Comparison of ENCODE assay signal across 10 cellular contexts in the genomic region with DNA sequence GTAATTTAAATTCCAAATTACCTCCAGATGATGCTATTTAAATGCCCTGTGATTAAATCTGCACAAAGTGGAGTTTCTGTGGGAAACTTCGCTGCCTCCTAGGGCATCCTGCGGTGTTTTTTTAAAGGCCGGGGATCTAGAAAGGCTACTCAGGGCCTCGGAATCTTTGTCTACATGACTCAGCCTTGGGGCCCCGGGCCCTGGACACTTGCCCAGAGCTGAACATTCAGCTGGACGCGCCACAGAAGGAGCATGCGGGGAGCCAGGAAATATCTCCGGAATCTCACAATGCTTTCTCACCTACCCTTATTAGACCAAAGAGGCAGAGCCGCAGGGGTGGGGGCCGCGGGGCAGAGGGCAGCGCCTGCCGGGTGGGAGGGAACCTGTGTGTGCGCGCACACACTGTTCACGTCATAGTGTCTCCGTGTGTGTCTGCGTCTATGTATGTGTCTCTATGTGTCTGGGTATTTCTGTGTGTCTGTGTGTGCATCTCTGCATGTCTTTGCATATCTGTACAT.
A peak's percentile ranks its signal among the peaks of the same experiment; 100 is the strongest.
DNase-seq lines count a peak whose midpoint lies in the region; ATAC-seq and TF ChIP-seq lines count a peak whose summit lies in the region.
"Had no signal": no experiment of that assay in that cellular context is flagged by ENCODE, and none has a peak within 500 bp of the region (broad histone marks: within the 10 kb centered on the region; RNA-seq: fewer than 3 reads in every experiment).

No MANE protein-coding gene starts in this region.

- H3K27ac ChIP-seq in H9 (ENCODE audit: insufficient read length, low read depth, low read length): no peak overlapping the region

- no CpG with 5 or more reads among the region's 19 CpGs for WGBS in H9 (ENCODE audit: extremely low coverage, insufficient read length, low lambda C conversion rate)

- no peak for TF ChIP-seq CTCF in H9 (conservative IDR thresholded peaks at IDR 0.05)

- H3K56ac ChIP-seq in H9 (ENCODE audit: insufficient read length, low read depth, low read length): no peak overlapping the region

- H3K4me1 ChIP-seq in H9 (ENCODE audit: insufficient read depth, low read length) (peaks cover 6% of the 10 kb centered on the region; the same call in 1 of the 2 replicates), skeletal muscle satellite cell (ENCODE audit: control insufficient read depth, insufficient read depth, low read length) (peaks cover 78% of the 10 kb centered on the region)

- H2BK120ac ChIP-seq in H9 (ENCODE audit: low read depth, low read length, poor library complexity, severe bottlenecking): no peak overlapping the region

- H4K5ac ChIP-seq in H9 (ENCODE audit: insufficient read length, low read depth, low read length): no peak overlapping the region

- H2BK15ac ChIP-seq in H9 (ENCODE audit: low read depth, low read length): no peak overlapping the region

- H3K79me1 ChIP-seq in H9 (ENCODE audit: insufficient read depth, low read depth, low read length, poor library complexity, severe bottlenecking): no peaks in the 10 kb centered on the region

- H3K27ac Mint-ChIP-seq in H9: peak overlapping the region; percentile 19 to 29 (median 24)
- no peak overlapping the region for H3K27ac Mint-ChIP-seq in effector memory CD8-positive, alpha-beta T cell
- H3K27ac Mint-ChIP-seq: activated naive CD8-positive, alpha-beta T cell had no signal

- H3K18ac ChIP-seq in H9 (ENCODE audit: insufficient read length, low read depth, low read length): peak overlapping the region; percentile 46

- no peaks in the 10 kb centered on the region for H3K9me3 ChIP-seq in H9 (ENCODE audit: control insufficient read depth, low read depth, low read length)
- no peaks in the 10 kb centered on the region for H3K9me3 ChIP-seq in skeletal muscle satellite cell (replicated peaks; ENCODE audit: low read length)
- H3K9me3 ChIP-seq: HAP-1 had no signal

- no peaks in the 10 kb centered on the region for H3K79me2 ChIP-seq in H9 (ENCODE audit: insufficient read depth, low read length)

- no peak overlapping the region for H3K4me3 Mint-ChIP-seq in H9
- no peak overlapping the region for H3K4me3 Mint-ChIP-seq in effector memory CD8-positive, alpha-beta T cell
- H3K4me3 Mint-ChIP-seq: activated naive CD8-positive, alpha-beta T cell had no signal

- H3K23ac ChIP-seq in H9 (ENCODE audit: insufficient read length, low read depth, low read length): no peak overlapping the region

- H2AFZ ChIP-seq in H9 (ENCODE audit: low read length): no peak overlapping the region

- no peak overlapping the region for H2BK12ac ChIP-seq in H9 (ENCODE audit: insufficient read length, low read depth, low read length)

- no peak overlapping the region for H3K4me2 ChIP-seq in H9 (ENCODE audit: insufficient read depth, insufficient read length, low read length)
- H3K4me2 ChIP-seq in skeletal muscle satellite cell (ENCODE audit: low read length): peak overlapping the region; percentile 59

- H3K36me3 Mint-ChIP-seq in H9 (ENCODE audit: insufficient read depth in 1 of 3, low read depth in 3 of 3): no peaks in the 10 kb centered on the region
- no peaks in the 10 kb centered on the region for H3K36me3 Mint-ChIP-seq in effector memory CD8-positive, alpha-beta T cell (ENCODE audit: insufficient read depth)
- H3K36me3 Mint-ChIP-seq: activated naive CD8-positive, alpha-beta T cell had no signal

- H4K20me1 ChIP-seq in H9 (ENCODE audit: control insufficient read depth, insufficient read depth, insufficient read length): no peaks in the 10 kb centered on the region

- no peak overlapping the region for H2AK5ac ChIP-seq in H9 (ENCODE audit: insufficient read length, low read length)

- H3K23me2 ChIP-seq in H9 (ENCODE audit: insufficient read length, low read depth, low read length, poor library complexity, severe bottlenecking): no peaks in the 10 kb centered on the region

- no peak overlapping the region for H3K4ac ChIP-seq in H9 (ENCODE audit: low read depth, low read length)

- ATAC-seq in GM18519 (IDR thresholded peaks at IDR 0.05; ENCODE audit: low FRiP score, unreplicated experiment) (no peak), GM18498 (IDR thresholded peaks at IDR 0.05; ENCODE audit: unreplicated experiment) (no peak)
- ATAC-seq in effector memory CD8-positive, alpha-beta T cell (replicated peaks): no peak

- no peaks in the 10 kb centered on the region; a peak in 2 of 5 replicates for H3K9me3 Mint-ChIP-seq in H9
- H3K9me3 Mint-ChIP-seq in effector memory CD8-positive, alpha-beta T cell: no peaks in the 10 kb centered on the region

- H2BK5ac ChIP-seq in H9 (ENCODE audit: insufficient read length, low read length): no peak overlapping the region

- no peak overlapping the region for H2BK20ac ChIP-seq in H9 (ENCODE audit: low read depth, low read length, poor library complexity, severe bottlenecking)

- no peak for DNase-seq in H9
- DNase-seq in astrocyte of the hippocampus (ENCODE audit: low read depth, low spot score): peak; percentile 100
- peak; percentile 94 for DNase-seq in hepatic stellate cell (ENCODE audit: low spot score)
- DNase-seq in effector memory CD8-positive, alpha-beta T cell: no peak
- no peak for DNase-seq in NCI-H1694 treated with DMSO at 0.1 percent for 48 hours (lab: John Stamatoyannopoulos, UW)

- H3K27me3 Mint-ChIP-seq in H9 (ENCODE audit: low read depth): peaks cover 3% of the 10 kb centered on the region; the same call in 1 of the 2 replicates
- H3K27me3 Mint-ChIP-seq in effector memory CD8-positive, alpha-beta T cell: peaks cover 26 to 52% of the 10 kb centered on the region in 2 donors

- peaks cover 48 to 54% of the 10 kb centered on the region in 2 experiments for H3K4me1 Mint-ChIP-seq in H9
- no peaks in the 10 kb centered on the region for H3K4me1 Mint-ChIP-seq in effector memory CD8-positive, alpha-beta T cell (ENCODE audit: low read depth in 2 of 2)

- H3K14ac ChIP-seq in H9 (ENCODE audit: insufficient read depth, low read length): no peak overlapping the region

- H4K8ac ChIP-seq in H9 (replicated peaks; ENCODE audit: insufficient read length, low read depth, low read length): no peak overlapping the region

- peak overlapping the region; percentile 37 for H3K4me3 ChIP-seq in skeletal muscle satellite cell (ENCODE audit: low read length)
- H3K4me3 ChIP-seq: HAP-1 had no signal

- H3K27me3 ChIP-seq in H9 (ENCODE audit: insufficient read depth, low read length): no peaks in the 10 kb centered on the region
- H3K27me3 ChIP-seq in skeletal muscle satellite cell (ENCODE audit: control insufficient read depth, insufficient read depth, low read length): no peaks in the 10 kb centered on the region

- H3K36me3 ChIP-seq in skeletal muscle satellite cell (ENCODE audit: insufficient read depth, low read length): no peaks in the 10 kb centered on the region
- H3K36me3 ChIP-seq: HAP-1 had no signal

- no peak overlapping the region for H3K9ac ChIP-seq in H9 (ENCODE audit: extremely low read depth, insufficient read length, low read length)
- peak overlapping the region; percentile 90 for H3K9ac ChIP-seq in skeletal muscle satellite cell (ENCODE audit: low read depth, low read length)

- no peak overlapping the region for H4K91ac ChIP-seq in H9 (ENCODE audit: insufficient read length, low read depth, low read length)

- no peak overlapping the region for H3T11ph ChIP-seq in H9 (ENCODE audit: low read length)

Comparison
In these comparisons a context has a peak if more than half of its experiments do, and no peak if none do; other contexts are left out.
1. DNase-seq: peak in astrocyte of the hippocampus (single experiment) and hepatic stellate cell (single experiment); none in H9 (single experiment), effector memory CD8-positive, alpha-beta T cell (0 of 3) and NCI-H1694 treated with DMSO at 0.1 percent for 48 hours (single experiment).
2. H3K27ac Mint-ChIP-seq: peak in H9 (3 of 3); none in effector memory CD8-positive, alpha-beta T cell (0 of 2).